ENCODE assay signal across 28 cellular contexts in the genomic region with DNA sequence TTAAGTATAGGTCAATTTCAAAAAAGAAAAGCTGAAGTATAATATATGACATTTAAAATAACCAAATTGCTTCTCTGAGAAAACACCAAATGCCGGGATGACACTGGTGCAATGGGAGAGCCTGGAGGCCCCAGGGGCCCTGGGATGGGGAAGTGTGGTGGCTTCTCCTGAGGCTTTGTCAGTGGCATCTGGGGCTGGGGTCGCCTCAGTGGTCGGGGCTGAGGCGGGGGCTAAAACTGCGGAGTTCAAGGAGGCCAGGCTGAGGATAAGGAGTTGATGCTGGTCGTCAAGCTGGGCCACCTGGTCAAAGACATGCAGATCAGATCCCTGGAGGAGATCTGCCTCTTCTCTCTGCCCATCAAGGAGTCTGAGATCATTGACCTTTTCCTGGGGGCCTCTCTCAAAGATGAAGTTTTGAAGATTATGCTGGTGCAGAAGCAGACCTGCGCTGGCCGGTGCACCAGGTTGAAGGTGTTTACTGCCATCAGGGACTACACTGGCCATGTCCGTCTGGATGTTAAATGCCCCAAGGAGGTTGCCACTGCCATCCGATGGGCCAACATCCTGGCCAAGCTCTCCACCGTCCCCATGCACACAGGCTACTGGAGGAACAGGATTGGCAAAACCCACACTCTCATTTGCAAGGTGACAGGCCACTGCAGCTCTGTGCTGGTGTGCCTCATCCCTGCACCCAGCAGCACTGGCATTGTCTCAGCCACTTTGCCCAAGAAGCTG.
"Had no signal": no experiment of that assay in that cellular context is flagged by ENCODE, and none has a peak within 500 bp of the region (broad histone marks: within the 10 kb centered on the region; RNA-seq: fewer than 3 reads in every experiment).

No MANE protein-coding gene starts in this region.

- H3K4me1 ChIP-seq: esophagus squamous epithelium, heart right ventricle, parathyroid adenoma, prostate gland, sigmoid colon, testis, tibial artery, upper lobe of left lung had no signal

- ATAC-seq: effector memory CD8-positive, alpha-beta T cell; heart right ventricle; natural killer cell; right cardiac atrium; stimulated activated memory B cell treated with anti-CD40 and anti-IgM and Interleukin-4, amounts not matched to agents 10 μg/mL and 1 μg/mL and 100 μg/mL, for 72 hours; stimulated activated naive CD8-positive, alpha-beta T cell treated with anti-CD3 and anti-CD28 coated beads, Interleukin-15, Interleukin-2, amounts not matched to agents 100 U/mL and 50 U/mL, for 24 hours had no signal

- H3K4me3 Mint-ChIP-seq: effector memory CD8-positive, alpha-beta T cell; memory B cell; natural killer cell; stimulated activated memory B cell treated with anti-CD40 and anti-IgM and Interleukin-4, amounts not matched to agents 10 μg/mL and 1 μg/mL and 100 μg/mL, for 72 hours had no signal

- H3K9me3 Mint-ChIP-seq: memory B cell; natural killer cell; stimulated activated memory B cell treated with anti-CD40 and anti-IgM and Interleukin-4, amounts not matched to agents 10 μg/mL and 1 μg/mL and 100 μg/mL, for 72 hours had no signal

- H3K27ac ChIP-seq: coronary artery, esophagus squamous epithelium, heart right ventricle, neutrophil, parathyroid adenoma, prostate gland, sigmoid colon, testis, tibial artery, upper lobe of left lung had no signal

- H3K27me3 ChIP-seq: esophagus squamous epithelium, heart right ventricle, neutrophil, sigmoid colon, testis, tibial artery, upper lobe of left lung had no signal

- H3K9ac ChIP-seq: parathyroid adenoma had no signal

- H3K27me3 Mint-ChIP-seq: effector memory CD8-positive, alpha-beta T cell; memory B cell; stimulated activated memory B cell treated with anti-CD40 and anti-IgM and Interleukin-4, amounts not matched to agents 10 μg/mL and 1 μg/mL and 100 μg/mL, for 72 hours had no signal

- FAIRE-seq: endometrium, islet of Langerhans, urothelium cell line had no signal

- H3K36me3 Mint-ChIP-seq: memory B cell; natural killer cell; stimulated activated memory B cell treated with anti-CD40 and anti-IgM and Interleukin-4, amounts not matched to agents 10 μg/mL and 1 μg/mL and 100 μg/mL, for 72 hours had no signal

- H2AFZ ChIP-seq: parathyroid adenoma had no signal

- H3K4me3 ChIP-seq: coronary artery, esophagus squamous epithelium, heart right ventricle, lung, prostate gland, sigmoid colon, testis, tibial artery, upper lobe of left lung had no signal

- DNase-seq: effector memory CD8-positive, alpha-beta T cell; erythroblast; esophagus squamous epithelium; foreskin melanocyte; glutamatergic neuron; heart right ventricle; hippocampal formation; kidney glomerular epithelial cell; natural killer cell; right cardiac atrium; sigmoid colon; stimulated activated CD4-positive, alpha-beta T cell treated with anti-CD3 and anti-CD28 coated beads, Interleukin-2, amount 100 ng/mL, for 24 hours; stimulated activated CD4-positive, alpha-beta T cell treated with anti-CD3 and anti-CD28 coated beads, Interleukin-4, amount 100 ng/mL, for 24 hours; stimulated activated naive CD8-positive, alpha-beta T cell treated with anti-CD3 and anti-CD28 coated beads, Interleukin-15, Interleukin-2, amounts not matched to agents 100 U/mL and 50 U/mL, for 24 hours; substantia nigra; testis; tibial artery had no signal

- H3K9me3 ChIP-seq: esophagus squamous epithelium, heart right ventricle, neutrophil, prostate gland, sigmoid colon, testis, tibial artery, upper lobe of left lung had no signal

- H3K27ac Mint-ChIP-seq: effector memory CD8-positive, alpha-beta T cell; memory B cell; natural killer cell; stimulated activated memory B cell treated with anti-CD40 and anti-IgM and Interleukin-4, amounts not matched to agents 10 μg/mL and 1 μg/mL and 100 μg/mL, for 72 hours had no signal

- H3K36me3 ChIP-seq: esophagus squamous epithelium, heart right ventricle, neutrophil, prostate gland, sigmoid colon, tibial artery, upper lobe of left lung had no signal

- H3K4me1 Mint-ChIP-seq: memory B cell; natural killer cell; stimulated activated memory B cell treated with anti-CD40 and anti-IgM and Interleukin-4, amounts not matched to agents 10 μg/mL and 1 μg/mL and 100 μg/mL, for 72 hours had no signal
